Comparison of ENCODE assay signal across 8 cellular contexts in genomic region chr7:7257899-7258692, GRCh38.
A peak's percentile ranks its signal among the peaks of the same experiment; 100 is the strongest.
DNase-seq lines count a peak whose midpoint lies in the region; ATAC-seq, FAIRE-seq and TF ChIP-seq lines count a peak whose summit lies in the region.

No MANE protein-coding gene starts in this region.

- 81 to 82% methylated on average over 7 of the region's 7 CpGs for WGBS in tibial nerve, 2 donors

- DNase-seq in Daoy (ENCODE audit: low read depth) (peak; percentile 56), tibial nerve (ENCODE audit: low spot score in 2 of 2) (no peak), NCI-H226 (no peak), HTR-8/SVneo (ENCODE audit: insufficient read length, low spot score) (no peak), tibial artery (no peak)
- no peak for DNase-seq in activated naive CD8-positive, alpha-beta T cell treated with anti-CD3 and anti-CD28 coated beads, Interleukin-2, amount 50 U/mL, for 24 hours

- intact Hi-C loops in tibial artery (cut with DNase I; ENCODE audit: low total_unique reads), result no loop called here

- H3K27ac Mint-ChIP-seq in activated naive CD8-positive, alpha-beta T cell treated with anti-CD3 and anti-CD28 coated beads, Interleukin-2, amount 50 U/mL, for 24 hours, result peak overlapping the region; percentile 91

- no peak for TF ChIP-seq EP300 in tibial nerve (IDR thresholded peaks at IDR 0.05)

- ATAC-seq in GM19438 (IDR thresholded peaks at IDR 0.05; ENCODE audit: low read depth, unreplicated experiment) (peak; percentile 84), HG03432 (IDR thresholded peaks at IDR 0.05; ENCODE audit: unreplicated experiment) (peak; percentile 93)
- peak; percentile 68 for ATAC-seq in activated naive CD8-positive, alpha-beta T cell treated with anti-CD3 and anti-CD28 coated beads, Interleukin-2, amount 50 U/mL, for 24 hours

- H3K4me3 Mint-ChIP-seq in activated naive CD8-positive, alpha-beta T cell treated with anti-CD3 and anti-CD28 coated beads, Interleukin-2, amount 50 U/mL, for 24 hours, result peak overlapping the region; percentile 74

- peaks cover 0 to 3% (median 0%) of the 10 kb centered on the region in 4 donors for H3K4me1 ChIP-seq in tibial nerve
- H3K4me1 ChIP-seq in tibial artery, result peaks cover 0 to 9% (median 4%) of the 10 kb centered on the region in 4 donors

- TF ChIP-seq POLR2A in tibial nerve (IDR thresholded peaks at IDR 0.05), result no peak

- no peaks in the 10 kb centered on the region for H3K27me3 ChIP-seq in tibial nerve
- no peaks in the 10 kb centered on the region for H3K27me3 ChIP-seq in tibial artery

- TF ChIP-seq CTCF in tibial nerve (IDR thresholded peaks at IDR 0.05) (no peak), tibial artery (IDR thresholded peaks at IDR 0.05) (no peak)

- no peaks in the 10 kb centered on the region for H3K27me3 Mint-ChIP-seq in activated naive CD8-positive, alpha-beta T cell treated with anti-CD3 and anti-CD28 coated beads, Interleukin-2, amount 50 U/mL, for 24 hours

- H3K4me1 Mint-ChIP-seq in activated naive CD8-positive, alpha-beta T cell treated with anti-CD3 and anti-CD28 coated beads, Interleukin-2, amount 50 U/mL, for 24 hours, result peaks cover 43% of the 10 kb centered on the region

- H3K9me3 ChIP-seq in tibial nerve, result peaks cover 0 to 28% (median 2%) of the 10 kb centered on the region in 4 donors
- H3K9me3 ChIP-seq in tibial artery, result peaks cover 0 to 3% (median 0%) of the 10 kb centered on the region in 3 donors

- H3K9me3 Mint-ChIP-seq in activated naive CD8-positive, alpha-beta T cell treated with anti-CD3 and anti-CD28 coated beads, Interleukin-2, amount 50 U/mL, for 24 hours, result peaks cover 11% of the 10 kb centered on the region

- peaks cover 0 to 16% (median 0%) of the 10 kb centered on the region in 3 donors for H3K36me3 ChIP-seq in tibial nerve
- H3K36me3 ChIP-seq in tibial artery, result peaks cover 0 to 7% (median 7%) of the 10 kb centered on the region in 3 donors

- H3K36me3 Mint-ChIP-seq in activated naive CD8-positive, alpha-beta T cell treated with anti-CD3 and anti-CD28 coated beads, Interleukin-2, amount 50 U/mL, for 24 hours (ENCODE audit: low read depth), result peaks cover 20% of the 10 kb centered on the region

- FAIRE-seq in HTR-8/SVneo (lab: Jason Lieb, UNC), result no peak

- H3K27ac ChIP-seq in tibial nerve, result peak overlapping the region in 3 of 4 donors; percentile 4 to 66 (median 25)
- no peak overlapping the region for H3K27ac ChIP-seq in tibial artery

- H3K4me3 ChIP-seq in tibial nerve (peak overlapping the region in 1 of 4 donors; percentile 35), tibial artery (no peak overlapping the region)

Comparison
In these comparisons a context has a peak if more than half of its experiments do, and no peak if none do; other contexts are left out.
1. H3K27ac ChIP-seq: peak in tibial nerve (3 of 4); none in tibial artery (0 of 2).
2. Peak in every context shown above with its lines, with median percentiles within 50 percentile points of each other: ATAC-seq.